Comparison of ENCODE assay signal across 16 cellular contexts in the genomic region with DNA sequence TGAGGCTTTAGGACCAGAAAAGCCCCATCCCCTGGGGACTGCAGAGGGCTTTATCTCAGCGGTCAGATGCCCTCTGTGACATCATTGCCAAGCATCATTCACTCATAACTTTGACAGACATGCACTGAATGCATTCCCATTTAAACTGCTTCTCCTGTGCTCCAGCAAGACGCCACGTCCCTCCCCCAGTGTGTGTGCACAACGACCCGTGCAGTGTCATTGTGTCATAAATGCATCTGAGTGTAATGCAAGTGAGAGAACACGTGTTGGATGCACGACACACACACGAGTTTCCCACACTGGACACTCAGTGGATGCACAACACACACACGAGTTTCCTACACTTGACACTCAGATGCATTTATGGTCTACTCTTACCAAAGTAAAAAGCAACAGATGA.
DNase-seq lines count a peak whose midpoint lies in the region; ATAC-seq, FAIRE-seq and TF ChIP-seq lines count a peak whose summit lies in the region.
"Had no signal": no experiment of that assay in that cellular context is flagged by ENCODE, and none has a peak within 500 bp of the region (broad histone marks: within the 10 kb centered on the region; RNA-seq: fewer than 3 reads in every experiment).

No MANE protein-coding gene starts in this region.

- H3K79me1 ChIP-seq in H9 (ENCODE audit: insufficient read depth, low read depth, low read length, poor library complexity, severe bottlenecking), result no peaks in the 10 kb centered on the region

- no peaks in the 10 kb centered on the region for H3K79me2 ChIP-seq in H9 (ENCODE audit: insufficient read depth, low read length)

- H4K5ac ChIP-seq in H9 (ENCODE audit: insufficient read length, low read depth, low read length), result no peak overlapping the region

- no CpG with 5 or more reads among the region's 9 CpGs for WGBS in H9 (ENCODE audit: extremely low coverage, insufficient read length, low lambda C conversion rate)

- H2BK15ac ChIP-seq in H9 (ENCODE audit: low read depth, low read length), result no peak overlapping the region

- ATAC-seq in sciatic nerve, result no peak

- no peak overlapping the region for H3K4me2 ChIP-seq in H9 (ENCODE audit: insufficient read depth, insufficient read length, low read length)
- H3K4me2 ChIP-seq: BLaER1 had no signal

- H2AK5ac ChIP-seq in H9 (ENCODE audit: insufficient read length, low read length), result no peak overlapping the region

- H3K27ac ChIP-seq in H9 (ENCODE audit: insufficient read length, low read depth, low read length) (no peak overlapping the region), kidney (ENCODE audit: low read depth in 2 of 2, low read length in 2 of 2) (no peak overlapping the region)
- H3K27ac ChIP-seq: BLaER1 had no signal

- no peaks in the 10 kb centered on the region for H3K36me3 Mint-ChIP-seq in activated CD4-positive, alpha-beta memory T cell treated with anti-CD3 and anti-CD28 coated beads, Interleukin-2, amount 10 ng/mL, durations not matched to agents 7 days and 5 days (ENCODE audit: low read depth)
- H3K36me3 Mint-ChIP-seq in activated CD4-positive, alpha-beta memory T cell treated with anti-CD3 and anti-CD28 coated beads for 36 hours, result no peaks in the 10 kb centered on the region
- H3K36me3 Mint-ChIP-seq in H9 (ENCODE audit: insufficient read depth in 1 of 3, low read depth in 3 of 3), result peaks cover 0 to 2% (median 0%) of the 10 kb centered on the region in 3 experiments; a peak in 2 of 7 replicates
- H3K36me3 Mint-ChIP-seq: CD4-positive, CD25-positive, alpha-beta regulatory T cell had no signal

- no peak overlapping the region for H3K18ac ChIP-seq in H9 (ENCODE audit: insufficient read length, low read depth, low read length)

- no peaks in the 10 kb centered on the region for H3K23me2 ChIP-seq in H9 (ENCODE audit: insufficient read length, low read depth, low read length, poor library complexity, severe bottlenecking)

- no peak overlapping the region for H3K4me3 Mint-ChIP-seq in activated CD4-positive, alpha-beta memory T cell treated with anti-CD3 and anti-CD28 coated beads, Interleukin-2, amount 10 ng/mL, durations not matched to agents 7 days and 5 days
- H3K4me3 Mint-ChIP-seq in activated CD4-positive, alpha-beta memory T cell treated with anti-CD3 and anti-CD28 coated beads for 36 hours, result no peak overlapping the region
- H3K4me3 Mint-ChIP-seq in H9, result no peak overlapping the region
- H3K4me3 Mint-ChIP-seq: CD4-positive, CD25-positive, alpha-beta regulatory T cell had no signal

- no peak overlapping the region for H4K8ac ChIP-seq in H9 (replicated peaks; ENCODE audit: insufficient read length, low read depth, low read length)

- H3K4me1 ChIP-seq in H9 (ENCODE audit: insufficient read depth, low read length), result no peaks in the 10 kb centered on the region
- H3K4me1 ChIP-seq in kidney (ENCODE audit: control insufficient read depth in 1 of 2, insufficient read depth in 1 of 2, low read depth in 1 of 2, low read length in 2 of 2), result no peaks in the 10 kb centered on the region
- H3K4me1 ChIP-seq: BLaER1, HAP-1 had no signal

- no peak overlapping the region for H3K56ac ChIP-seq in H9 (ENCODE audit: insufficient read length, low read depth, low read length)

- no peaks in the 10 kb centered on the region for H3K27me3 Mint-ChIP-seq in activated CD4-positive, alpha-beta memory T cell treated with anti-CD3 and anti-CD28 coated beads, Interleukin-2, amount 10 ng/mL, durations not matched to agents 7 days and 5 days
- no peaks in the 10 kb centered on the region for H3K27me3 Mint-ChIP-seq in activated CD4-positive, alpha-beta memory T cell treated with anti-CD3 and anti-CD28 coated beads for 36 hours
- no peaks in the 10 kb centered on the region; the same call in 1 of the 2 replicates for H3K27me3 Mint-ChIP-seq in H9 (ENCODE audit: low read depth)
- H3K27me3 Mint-ChIP-seq: CD4-positive, CD25-positive, alpha-beta regulatory T cell had no signal

- peaks cover 23% of the 10 kb centered on the region for H3K9me3 Mint-ChIP-seq in activated CD4-positive, alpha-beta memory T cell treated with anti-CD3 and anti-CD28 coated beads, Interleukin-2, amount 10 ng/mL, durations not matched to agents 7 days and 5 days
- no peaks in the 10 kb centered on the region for H3K9me3 Mint-ChIP-seq in activated CD4-positive, alpha-beta memory T cell treated with anti-CD3 and anti-CD28 coated beads for 36 hours
- no peaks in the 10 kb centered on the region; a peak in 1 of 5 replicates for H3K9me3 Mint-ChIP-seq in H9

- H3T11ph ChIP-seq in H9 (ENCODE audit: low read length), result no peak overlapping the region

- H3K9ac ChIP-seq in H9 (ENCODE audit: extremely low read depth, insufficient read length, low read length) (no peak overlapping the region), kidney (ENCODE audit: low read length in 2 of 2) (no peak overlapping the region)
- H3K9ac ChIP-seq: BLaER1 had no signal

- H2BK20ac ChIP-seq in H9 (ENCODE audit: low read depth, low read length, poor library complexity, severe bottlenecking), result no peak overlapping the region

- H2BK12ac ChIP-seq in H9 (ENCODE audit: insufficient read length, low read depth, low read length), result no peak overlapping the region

- H3K4me1 Mint-ChIP-seq in activated CD4-positive, alpha-beta memory T cell treated with anti-CD3 and anti-CD28 coated beads, Interleukin-2, amount 10 ng/mL, durations not matched to agents 7 days and 5 days, result no peaks in the 10 kb centered on the region
- H3K4me1 Mint-ChIP-seq in activated CD4-positive, alpha-beta memory T cell treated with anti-CD3 and anti-CD28 coated beads for 36 hours (ENCODE audit: low read depth), result no peaks in the 10 kb centered on the region
- peaks cover 3 to 11% of the 10 kb centered on the region in 2 experiments; a peak in 2 of 4 replicates for H3K4me1 Mint-ChIP-seq in H9
- H3K4me1 Mint-ChIP-seq: CD4-positive, CD25-positive, alpha-beta regulatory T cell had no signal

- no peak overlapping the region for H3K4ac ChIP-seq in H9 (ENCODE audit: low read depth, low read length)

- no peaks in the 10 kb centered on the region for H3K36me3 ChIP-seq in kidney (ENCODE audit: control insufficient read depth in 1 of 2, insufficient read depth in 2 of 2, low read length in 2 of 2)
- H3K36me3 ChIP-seq: BLaER1, HAP-1 had no signal

- H3K27me3 ChIP-seq in H9 (ENCODE audit: insufficient read depth, low read length), result no peaks in the 10 kb centered on the region
- H3K27me3 ChIP-seq: BLaER1 had no signal

- H2AFZ ChIP-seq in H9 (ENCODE audit: low read length), result no peak overlapping the region

- H3K14ac ChIP-seq in H9 (ENCODE audit: insufficient read depth, low read length), result no peak overlapping the region

- no peak overlapping the region for H4K91ac ChIP-seq in H9 (ENCODE audit: insufficient read length, low read depth, low read length)

- intact Hi-C loops in activated CD4-positive, alpha-beta memory T cell treated with anti-CD3 and anti-CD28 coated beads for 36 hours (cut with micrococcal nuclease), result no loop called here
- intact Hi-C loops in kidney (cut with DNase I), result no loop called here
- intact Hi-C loops in sciatic nerve (cut with DNase I), result no loop called here

- peak; percentile 7 for DNase-seq in activated CD4-positive, alpha-beta memory T cell treated with anti-CD3 and anti-CD28 coated beads, Interleukin-2, amount 10 ng/mL, durations not matched to agents 7 days and 5 days
- no peak for DNase-seq in activated CD4-positive, alpha-beta memory T cell treated with anti-CD3 and anti-CD28 coated beads for 36 hours
- DNase-seq in H9, result peak; percentile 12
- DNase-seq in kidney, result peak; percentile 28
- peak; percentile 21 for DNase-seq in sciatic nerve (ENCODE audit: low spot score)
- no peak for DNase-seq in NCI-H524 treated with DMSO at 0.1 percent for 48 hours (lab: John Stamatoyannopoulos, UW)
- no peak for DNase-seq in mucosa of gallbladder (ENCODE audit: low spot score)
- DNase-seq: 8988T; AML-193; CD4-positive, CD25-positive, alpha-beta regulatory T cell; DMS53; GF-D8; GOT3 had no signal

- H3K23ac ChIP-seq in H9 (ENCODE audit: insufficient read length, low read depth, low read length), result no peak overlapping the region

- no peak overlapping the region for H2BK5ac ChIP-seq in H9 (ENCODE audit: insufficient read length, low read length)

- no peak for FAIRE-seq in kidney (lab: Jason Lieb, UNC)
- FAIRE-seq: GM19239 had no signal

- CTCF ChIA-PET in activated CD4-positive, alpha-beta memory T cell treated with anti-CD3 and anti-CD28 coated beads, Interleukin-2, amount 10 ng/mL, durations not matched to agents 7 days and 5 days (lab: Charles Lee), result no interaction called here
- CTCF ChIA-PET in activated CD4-positive, alpha-beta memory T cell treated with anti-CD3 and anti-CD28 coated beads for 36 hours (lab: Charles Lee), result no interaction called here

- H3K9me3 ChIP-seq in H9 (ENCODE audit: control insufficient read depth, low read depth, low read length), result no peaks in the 10 kb centered on the region
- H3K9me3 ChIP-seq in kidney (ENCODE audit: control insufficient read depth in 1 of 2, low read length in 2 of 2), result no peaks in the 10 kb centered on the region
- H3K9me3 ChIP-seq: BLaER1, HAP-1 had no signal

- no peaks in the 10 kb centered on the region for H4K20me1 ChIP-seq in H9 (ENCODE audit: control insufficient read depth, insufficient read depth, insufficient read length)
- H4K20me1 ChIP-seq: BLaER1 had no signal

- H3K4me3 ChIP-seq in kidney (ENCODE audit: low read length in 2 of 2), result no peak overlapping the region
- H3K4me3 ChIP-seq: BLaER1, HAP-1 had no signal

- TF ChIP-seq CTCF in H9 (conservative IDR thresholded peaks at IDR 0.05) (no peak), kidney (IDR thresholded peaks at IDR 0.05; ENCODE audit: borderline replicate concordance, extremely low read depth, insufficient read depth) (no peak)

- no peak overlapping the region for H2BK120ac ChIP-seq in H9 (ENCODE audit: low read depth, low read length, poor library complexity, severe bottlenecking)

- POLR2A ChIA-PET in activated CD4-positive, alpha-beta memory T cell treated with anti-CD3 and anti-CD28 coated beads, Interleukin-2, amount 10 ng/mL, durations not matched to agents 7 days and 5 days (lab: Charles Lee), result no interaction called here
- POLR2A ChIA-PET in activated CD4-positive, alpha-beta memory T cell treated with anti-CD3 and anti-CD28 coated beads for 36 hours (lab: Charles Lee), result no interaction called here

- H3K27ac Mint-ChIP-seq in activated CD4-positive, alpha-beta memory T cell treated with anti-CD3 and anti-CD28 coated beads, Interleukin-2, amount 10 ng/mL, durations not matched to agents 7 days and 5 days, result no peak overlapping the region
- no peak overlapping the region for H3K27ac Mint-ChIP-seq in activated CD4-positive, alpha-beta memory T cell treated with anti-CD3 and anti-CD28 coated beads for 36 hours
- H3K27ac Mint-ChIP-seq in H9, result no peak overlapping the region
- H3K27ac Mint-ChIP-seq: CD4-positive, CD25-positive, alpha-beta regulatory T cell had no signal

Comparison
In these comparisons a context has a peak if more than half of its experiments do, and no peak if none do; other contexts are left out.
1. DNase-seq: peak in activated CD4-positive, alpha-beta memory T cell treated with anti-CD3 and anti-CD28 coated beads, Interleukin-2, amount 10 ng/mL, durations not matched to agents 7 days and 5 days (single experiment), H9 (single experiment), kidney (single experiment) and sciatic nerve (single experiment); none in activated CD4-positive, alpha-beta memory T cell treated with anti-CD3 and anti-CD28 coated beads for 36 hours (single experiment), NCI-H524 treated with DMSO at 0.1 percent for 48 hours (single experiment) and mucosa of gallbladder (single experiment).